Comparison of ENCODE assay signal across 12 cellular contexts in genomic region chr5:52789378-52789777, GRCh38. TPM values are rescaled to one million over a fixed set of nuclear protein-coding genes. Genes with fewer than 3 reads are reported as not detected.
DNase-seq lines count a peak whose midpoint lies in the region; ATAC-seq and TF ChIP-seq lines count a peak whose summit lies in the region.
"Had no signal": no experiment of that assay in that cellular context is flagged by ENCODE, and none has a peak within 500 bp of the region (broad histone marks: within the 10 kb centered on the region; RNA-seq: fewer than 3 reads in every experiment).

No MANE protein-coding gene starts in this region.

- H3K36me3 ChIP-seq in SK-N-SH (replicated peaks in 1 of 2; ENCODE audit: control insufficient read depth in 1 of 2, insufficient read depth in 2 of 2, low read length in 1 of 2) (peaks cover 0 to 3% of the 10 kb centered on the region in 2 experiments), stomach (no peaks in the 10 kb centered on the region)
- H3K36me3 ChIP-seq: pancreas had no signal

- TF ChIP-seq POLR2A in stomach (IDR thresholded peaks at IDR 0.05) = no peak

- peak overlapping the region; percentile 89 to 97; a peak in 3 of 4 replicates for H3K27ac ChIP-seq in SK-N-SH (ENCODE audit: low read depth in 2 of 2, low read length in 1 of 2)
- peak overlapping the region in 4 of 5 donors; percentile 87 to 96 (median 93) for H3K27ac ChIP-seq in stomach
- H3K27ac ChIP-seq: foreskin keratinocyte had no signal

- H3K9me3 Mint-ChIP-seq in activated CD8-positive, alpha-beta T cell treated with anti-CD3 and anti-CD28 coated beads for 36 hours = no peaks in the 10 kb centered on the region
- H3K9me3 Mint-ChIP-seq in stimulated activated naive B cell treated with anti-CD40 and anti-IgM and Interleukin-4, amounts not matched to agents 10 μg/mL and 1 μg/mL and 100 μg/mL, for 72 hours = no peaks in the 10 kb centered on the region
- H3K9me3 Mint-ChIP-seq: activated naive CD4-positive, alpha-beta T cell treated with anti-CD3 and anti-CD28 coated beads, Interleukin-2, amount 50 U/mL, for 72 hours had no signal

- intact Hi-C loops in activated CD8-positive, alpha-beta T cell treated with anti-CD3 and anti-CD28 coated beads for 36 hours (cut with micrococcal nuclease) = loop anchor here (5.0 to 10.0 kb wide), 4 partner anchors 47 to 305 kb away; no protein-coding TSS in a partner anchor
- intact Hi-C loops in stomach (cut with DNase I; ENCODE audit: low total_unique reads) = loop anchor here (5.0 kb wide), 1 partner anchor 128 kb away; no protein-coding TSS in a partner anchor

- H3K9ac ChIP-seq in SK-N-SH = peak overlapping the region; percentile 71; the same call in 1 of the 2 replicates

- peak overlapping the region; percentile 66 for H3K4me2 ChIP-seq in SK-N-SH

- peaks cover 45% of the 10 kb centered on the region for H3K4me1 Mint-ChIP-seq in activated CD8-positive, alpha-beta T cell treated with anti-CD3 and anti-CD28 coated beads for 36 hours (ENCODE audit: low read depth)
- H3K4me1 Mint-ChIP-seq in stimulated activated naive B cell treated with anti-CD40 and anti-IgM and Interleukin-4, amounts not matched to agents 10 μg/mL and 1 μg/mL and 100 μg/mL, for 72 hours = peaks cover 8 to 20% of the 10 kb centered on the region in 2 donors

- H3K9me3 ChIP-seq in SK-N-SH = no peaks in the 10 kb centered on the region
- H3K9me3 ChIP-seq in stomach = no peaks in the 10 kb centered on the region
- H3K9me3 ChIP-seq: pancreas had no signal

- DNase-seq in SK-N-SH (no peak), left kidney (ENCODE audit: low read depth, low spot score) (peak; percentile 42), stomach (no peak), SIG-M5 (lab: John Stamatoyannopoulos, UW) (no peak)
- DNase-seq in activated CD8-positive, alpha-beta T cell treated with anti-CD3 and anti-CD28 coated beads for 36 hours = no peak
- no peak for DNase-seq in stimulated activated naive B cell treated with anti-CD40 and anti-IgM and Interleukin-4, amounts not matched to agents 10 μg/mL and 1 μg/mL and 100 μg/mL, for 72 hours
- DNase-seq: 8988T, foreskin keratinocyte, pancreas had no signal

- no peak for TF ChIP-seq RAD21 in SK-N-SH (IDR thresholded peaks at IDR 0.05; ENCODE audit: low read length)

- H2AFZ ChIP-seq in SK-N-SH (ENCODE audit: low read depth) = no peak overlapping the region

- H3K9me2 ChIP-seq in SK-N-SH = no peaks in the 10 kb centered on the region

- H3K79me2 ChIP-seq in SK-N-SH (ENCODE audit: insufficient read depth) = peaks cover 32% of the 10 kb centered on the region; the same call in 1 of the 2 replicates

- 76% methylated on average over 1 of the region's 1 CpG for WGBS in SK-N-SH (ENCODE audit: low lambda C conversion rate)
- WGBS in stomach, 5 donors = 10 to 36% (median 15%) methylated on average over 1 of the region's 1 CpG

- peak overlapping the region; percentile 17 for H3K27ac Mint-ChIP-seq in activated CD8-positive, alpha-beta T cell treated with anti-CD3 and anti-CD28 coated beads for 36 hours
- no peak overlapping the region for H3K27ac Mint-ChIP-seq in stimulated activated naive B cell treated with anti-CD40 and anti-IgM and Interleukin-4, amounts not matched to agents 10 μg/mL and 1 μg/mL and 100 μg/mL, for 72 hours

- no peak for TF ChIP-seq CTCF in SK-N-SH (IDR thresholded peaks at IDR 0.05)
- TF ChIP-seq CTCF in activated CD8-positive, alpha-beta T cell treated with anti-CD3 and anti-CD28 coated beads for 36 hours (IDR thresholded peaks at IDR 0.05) = no peak
- no peak for TF ChIP-seq CTCF in stomach (IDR thresholded peaks at IDR 0.05)

- no peaks in the 10 kb centered on the region for H3K27me3 Mint-ChIP-seq in activated CD8-positive, alpha-beta T cell treated with anti-CD3 and anti-CD28 coated beads for 36 hours
- H3K27me3 Mint-ChIP-seq in stimulated activated naive B cell treated with anti-CD40 and anti-IgM and Interleukin-4, amounts not matched to agents 10 μg/mL and 1 μg/mL and 100 μg/mL, for 72 hours = peaks cover 30 to 46% of the 10 kb centered on the region in 2 donors

- H3K4me1 ChIP-seq in SK-N-SH (ENCODE audit: control insufficient read depth in 1 of 2, insufficient read depth in 2 of 2, low read depth in 1 of 2, low read length in 1 of 2) (peaks cover 5 to 15% of the 10 kb centered on the region in 2 experiments; a peak in 2 of 4 replicates), stomach (peaks cover 0 to 53% (median 32%) of the 10 kb centered on the region in 4 donors)
- H3K4me1 ChIP-seq: foreskin keratinocyte had no signal

- CTCF ChIA-PET in SK-N-SH (lab: Yijun Ruan, JAX) = interaction anchor here (0.8 to 2.9 kb wide), 7 partner anchors 10 to 126 kb away, joined by 3 to 17 read pairs (median 5); no protein-coding TSS in a partner anchor
- CTCF ChIA-PET in activated CD8-positive, alpha-beta T cell treated with anti-CD3 and anti-CD28 coated beads for 36 hours (lab: Charles Lee) = interaction anchor here (0.9 to 1.7 kb wide), 4 partner anchors 10 to 300 kb away, joined by 3 to 9 read pairs (median 4); no protein-coding TSS in a partner anchor

- H3K27me3 ChIP-seq in SK-N-SH (ENCODE audit: insufficient read depth) (no peaks in the 10 kb centered on the region), stomach (no peaks in the 10 kb centered on the region)
- H3K27me3 ChIP-seq: foreskin keratinocyte, pancreas had no signal

- H4K20me1 ChIP-seq in SK-N-SH (ENCODE audit: insufficient read depth) = no peaks in the 10 kb centered on the region

- ATAC-seq in SK-N-SH treated with all-trans-retinoic acid at 6 μM for 48 hours (no peak), HG03196 (IDR thresholded peaks at IDR 0.05; ENCODE audit: unreplicated experiment) (no peak)
- ATAC-seq in activated CD8-positive, alpha-beta T cell treated with anti-CD3 and anti-CD28 coated beads for 36 hours = no peak
- no peak for ATAC-seq in stimulated activated naive B cell treated with anti-CD40 and anti-IgM and Interleukin-4, amounts not matched to agents 10 μg/mL and 1 μg/mL and 100 μg/mL, for 72 hours (replicated peaks)
- ATAC-seq: activated naive CD4-positive, alpha-beta T cell treated with anti-CD3 and anti-CD28 coated beads, Interleukin-2, amount 50 U/mL, for 72 hours; foreskin keratinocyte; pancreas had no signal

- peaks cover 10% of the 10 kb centered on the region for H3K36me3 Mint-ChIP-seq in activated CD8-positive, alpha-beta T cell treated with anti-CD3 and anti-CD28 coated beads for 36 hours (ENCODE audit: low read depth)
- H3K36me3 Mint-ChIP-seq in stimulated activated naive B cell treated with anti-CD40 and anti-IgM and Interleukin-4, amounts not matched to agents 10 μg/mL and 1 μg/mL and 100 μg/mL, for 72 hours = no peaks in the 10 kb centered on the region

- POLR2A ChIA-PET in SK-N-SH (lab: Yijun Ruan, JAX) = interaction anchor here (1.4 kb wide), 1 partner anchor 10 kb away, joined by 3 read pairs; no protein-coding TSS in a partner anchor
- POLR2A ChIA-PET in activated CD8-positive, alpha-beta T cell treated with anti-CD3 and anti-CD28 coated beads for 36 hours (lab: Charles Lee) = interaction anchor here (3.0 kb wide), 1 partner anchor 10 kb away, joined by 16 read pairs; no protein-coding TSS in a partner anchor

- H3K4me3 Mint-ChIP-seq in activated CD8-positive, alpha-beta T cell treated with anti-CD3 and anti-CD28 coated beads for 36 hours = peak overlapping the region; percentile 87
- H3K4me3 Mint-ChIP-seq in stimulated activated naive B cell treated with anti-CD40 and anti-IgM and Interleukin-4, amounts not matched to agents 10 μg/mL and 1 μg/mL and 100 μg/mL, for 72 hours = no peak overlapping the region

- TF ChIP-seq EP300 in SK-N-SH (IDR thresholded peaks at IDR 0.05; ENCODE audit: borderline replicate concordance in 1 of 2, low read depth in 1 of 2, low read length in 1 of 2) (no peak), stomach (IDR thresholded peaks at IDR 0.05) (no peak)

- peaks cover 9% of the 10 kb centered on the region for H3F3A ChIP-seq in SK-N-SH (replicated peaks; ENCODE audit: insufficient read depth)

- peak overlapping the region; percentile 80 to 87; a peak in 3 of 4 replicates for H3K4me3 ChIP-seq in SK-N-SH (ENCODE audit: low read depth in 2 of 2, low read length in 1 of 2)
- peak overlapping the region; percentile 66 to 80 (median 74) for H3K4me3 ChIP-seq in stomach

TF ChIP-seq in SK-N-SH, 30 proteins besides CTCF, POLR2A, EP300 and RAD21:
- no peak for TF ChIP-seq TCF12 (IDR thresholded peaks at IDR 0.05)
- TF ChIP-seq MXI1 (IDR thresholded peaks at IDR 0.05; ENCODE audit: low read depth, low read length) = no peak
- TF ChIP-seq FOXJ3 (CRISPR knock-in tag; IDR thresholded peaks at IDR 0.05) = no peak
- TF ChIP-seq YY1 (IDR thresholded peaks at IDR 0.05; ENCODE audit: low read depth) = no peak

TF ChIP-seq in SK-N-SH treated with all-trans-retinoic acid at 6 μM for 48 hours, 23 proteins besides CTCF, POLR2A, EP300 and RAD21 (continues in another document):
- TF ChIP-seq ZFP3 (CRISPR knock-in tag; IDR thresholded peaks at IDR 0.05) = no peak
- no peak for TF ChIP-seq ZFP30 (CRISPR knock-in tag; IDR thresholded peaks at IDR 0.05)
- no peak for TF ChIP-seq POU6F1 (CRISPR knock-in tag; IDR thresholded peaks at IDR 0.05; ENCODE audit: borderline replicate concordance, low read depth)
- TF ChIP-seq BACH2 (CRISPR knock-in tag; IDR thresholded peaks at IDR 0.05; ENCODE audit: borderline replicate concordance) = no peak

RNA-seq across cellular contexts. Expression of gene ITGA1, which starts 1.7 kb away (rescaled TPM):
- polyA plus RNA-seq in SK-N-SH (2012; rRNA removed) (7.7 and 9.9 TPM in 2 replicates), stomach (10 to 100 TPM in 1 of 3 donors, 1 to 10 TPM in 2; 2.7 to 11.9 (median 2.9) TPM)
- 5.2 and 9.2 TPM in 2 replicates for polyA plus RNA-seq in SK-N-SH (2012; cell fraction: cytosol; rRNA removed)
- 4.5 and 11.5 TPM in 2 replicates for polyA plus RNA-seq in SK-N-SH (2012; cell fraction: nucleus; rRNA removed)
- total RNA-seq in activated CD8-positive, alpha-beta T cell treated with anti-CD3 and anti-CD28 coated beads for 36 hours = 1 to 10 TPM; 5.1 to 6.0 TPM
- 100 to 1,000 TPM in 3 of 5 donors, 10 to 100 TPM in 2; 71.4 to 507 (median 145) TPM for total RNA-seq in stomach

RNA-seq across cellular contexts. Expression of gene PELO, which starts 1.7 kb away (rescaled TPM):
- polyA plus RNA-seq in SK-N-SH (2012; rRNA removed) (10.7 and 11.5 TPM in 2 replicates), stomach (10 to 100 TPM in 2 of 3 donors, 1 to 10 TPM in 1; 6.4 to 13.4 (median 12.3) TPM)
- polyA plus RNA-seq in SK-N-SH (2012; cell fraction: cytosol; rRNA removed) = 8.8 and 10.3 TPM in 2 replicates
- 13.5 and 14.3 TPM in 2 replicates for polyA plus RNA-seq in SK-N-SH (2012; cell fraction: nucleus; rRNA removed)
- total RNA-seq in activated CD8-positive, alpha-beta T cell treated with anti-CD3 and anti-CD28 coated beads for 36 hours = 10 to 100 TPM; 25.4 to 26.0 TPM
- 10 to 100 TPM in 4 of 5 donors, 1 to 10 TPM in 1; 5.8 to 62.2 (median 12.8) TPM for total RNA-seq in stomach

Comparison
In these comparisons a context has a peak if more than half of its experiments do, and no peak if none do; other contexts are left out.
1. RNA of gene ITGA1, which starts 1.7 kb away (total RNA-seq): 71.4 to 507 TPM in stomach; 5.1 to 6.0 TPM in activated CD8-positive, alpha-beta T cell treated with anti-CD3 and anti-CD28 coated beads for 36 hours; every median in the first group is over 10 times any median in the second.